Comparison of ENCODE assay signal across 8 cellular contexts in genomic region chr1:28735961-28736449, GRCh38. TPM values are rescaled to one million over a fixed set of nuclear protein-coding genes. Genes with fewer than 3 reads are reported as not detected.
DNase-seq lines count a peak whose midpoint lies in the region; ATAC-seq, FAIRE-seq and TF ChIP-seq lines count a peak whose summit lies in the region.

No MANE protein-coding gene starts in this region.

- H3K4me1 ChIP-seq in astrocyte (ENCODE audit: insufficient read depth, low read length) (peaks cover 24% of the 10 kb centered on the region), right lobe of liver (peaks cover 0 to 37% (median 6%) of the 10 kb centered on the region in 4 donors), tibial artery (peaks cover 0 to 42% (median 30%) of the 10 kb centered on the region in 4 donors)

- peaks cover 43% of the 10 kb centered on the region for H3K79me2 ChIP-seq in astrocyte (ENCODE audit: insufficient read depth, low read length)

- H3K4me3 ChIP-seq in astrocyte (ENCODE audit: insufficient read depth, low read depth, low read length) (peak overlapping the region; percentile 94), right lobe of liver (peak overlapping the region; percentile 98 to 99 (median 99)), tibial artery (peak overlapping the region; percentile 86 to 99)

- H3K36me3 Mint-ChIP-seq in activated CD8-positive, alpha-beta memory T cell treated with anti-CD3 and anti-CD28 coated beads, Interleukin-2, amount 10 ng/mL, durations not matched to agents 7 days and 5 days, result peaks cover 27% of the 10 kb centered on the region
- H3K36me3 Mint-ChIP-seq in astrocyte (ENCODE audit: low read depth, unreplicated experiment), result peaks cover 12% of the 10 kb centered on the region

- WGBS in right lobe of liver (ENCODE audit: insufficient coverage, low coverage, low lambda C conversion rate, missing lambda C conversion rate), result 2% methylated on average over 15 of the region's 15 CpGs

- H3K9ac ChIP-seq in astrocyte (ENCODE audit: low read length), result peak overlapping the region; percentile 99

- H3K27ac Mint-ChIP-seq in activated CD8-positive, alpha-beta memory T cell treated with anti-CD3 and anti-CD28 coated beads, Interleukin-2, amount 10 ng/mL, durations not matched to agents 7 days and 5 days, result peak overlapping the region; percentile 95
- peak overlapping the region; percentile 97 for H3K27ac Mint-ChIP-seq in astrocyte (ENCODE audit: unreplicated experiment)

- H2AFZ ChIP-seq in astrocyte (ENCODE audit: low read depth, low read length), result peak overlapping the region; percentile 83

- no peak for ATAC-seq in activated CD8-positive, alpha-beta memory T cell treated with anti-CD3 and anti-CD28 coated beads, Interleukin-2, amount 10 ng/mL, durations not matched to agents 7 days and 5 days
- no peak for ATAC-seq in right lobe of liver

- no peaks in the 10 kb centered on the region for H3K9me3 ChIP-seq in astrocyte (ENCODE audit: insufficient read depth, low read depth, low read length)
- no peaks in the 10 kb centered on the region for H3K9me3 ChIP-seq in right lobe of liver
- H3K9me3 ChIP-seq in tibial artery, result no peaks in the 10 kb centered on the region

- peaks cover 36% of the 10 kb centered on the region for H4K20me1 ChIP-seq in astrocyte (ENCODE audit: insufficient read depth, low read length)

- H3K4me1 Mint-ChIP-seq in activated CD8-positive, alpha-beta memory T cell treated with anti-CD3 and anti-CD28 coated beads, Interleukin-2, amount 10 ng/mL, durations not matched to agents 7 days and 5 days, result peaks cover 35% of the 10 kb centered on the region
- H3K4me1 Mint-ChIP-seq in astrocyte (ENCODE audit: low read depth, unreplicated experiment), result peaks cover 16% of the 10 kb centered on the region

- TF ChIP-seq POLR2A in right lobe of liver (IDR thresholded peaks at IDR 0.05), result no peak

- H3K36me3 ChIP-seq in astrocyte (ENCODE audit: insufficient read depth, low read length) (peaks cover 20% of the 10 kb centered on the region), right lobe of liver (peaks cover 0 to 25% (median 11%) of the 10 kb centered on the region in 4 donors), tibial artery (peaks cover 14 to 25% (median 20%) of the 10 kb centered on the region in 3 donors)

- H3K27ac ChIP-seq in astrocyte (ENCODE audit: low read depth, low read length) (peak overlapping the region; percentile 89), right lobe of liver (peak overlapping the region; percentile 45 to 98 (median 91)), tibial artery (peak overlapping the region; percentile 93 to 94)

- CTCF ChIA-PET in activated CD8-positive, alpha-beta memory T cell treated with anti-CD3 and anti-CD28 coated beads, Interleukin-2, amount 10 ng/mL, durations not matched to agents 7 days and 5 days (lab: Charles Lee), result interaction anchor here (0.7 to 3.2 kb wide), 33 partner anchors 9 to 1010 kb away, joined by 3 to 31 read pairs (median 5); partner anchors contain the start of genes FAM76A, GMEB1 and TAF12

- H3K27me3 Mint-ChIP-seq in activated CD8-positive, alpha-beta memory T cell treated with anti-CD3 and anti-CD28 coated beads, Interleukin-2, amount 10 ng/mL, durations not matched to agents 7 days and 5 days, result no peaks in the 10 kb centered on the region
- no peaks in the 10 kb centered on the region for H3K27me3 Mint-ChIP-seq in astrocyte (ENCODE audit: low read depth, unreplicated experiment)

- H3K27me3 ChIP-seq in astrocyte (ENCODE audit: insufficient read depth, low read length), result no peaks in the 10 kb centered on the region
- no peaks in the 10 kb centered on the region for H3K27me3 ChIP-seq in right lobe of liver
- H3K27me3 ChIP-seq in tibial artery, result no peaks in the 10 kb centered on the region

- H3K4me2 ChIP-seq in astrocyte (ENCODE audit: low read length), result peak overlapping the region; percentile 85

- FAIRE-seq in astrocyte (lab: Jason Lieb, UNC), result peak; percentile 23

- DNase-seq in activated CD8-positive, alpha-beta memory T cell treated with anti-CD3 and anti-CD28 coated beads, Interleukin-2, amount 10 ng/mL, durations not matched to agents 7 days and 5 days, result no peak
- DNase-seq in activated CD8-positive, alpha-beta memory T cell treated with anti-CD3 and anti-CD28 coated beads, Interleukin-2, amount 50 U/mL, for 48 hours, result no peak
- no peak for DNase-seq in astrocyte (ENCODE audit: low read depth)
- no peak for DNase-seq in right lobe of liver
- DNase-seq in tibial artery, result no peak
- DNase-seq in DMS 273 (lab: John Stamatoyannopoulos, UW; ENCODE audit: unreplicated experiment), result no peak
- DNase-seq in NCI-H2107 (lab: John Stamatoyannopoulos, UW), result no peak
- no peak for DNase-seq in iPS-NIHi7 (ENCODE audit: extremely low spot score)

- intact Hi-C loops in right lobe of liver (cut with DNase I), result no loop called here
- intact Hi-C loops in tibial artery (cut with DNase I; ENCODE audit: low total_unique reads), result no loop called here

- TF ChIP-seq CTCF in astrocyte (IDR thresholded peaks at IDR 0.05; ENCODE audit: insufficient read depth, low read depth, low read length) (no peak), right lobe of liver (IDR thresholded peaks at IDR 0.05) (no peak), tibial artery (IDR thresholded peaks at IDR 0.05) (no peak)

- H3K4me3 Mint-ChIP-seq in activated CD8-positive, alpha-beta memory T cell treated with anti-CD3 and anti-CD28 coated beads, Interleukin-2, amount 10 ng/mL, durations not matched to agents 7 days and 5 days, result peak overlapping the region; percentile 99
- peak overlapping the region; percentile 95 for H3K4me3 Mint-ChIP-seq in astrocyte (ENCODE audit: unreplicated experiment)

- H3K9me3 Mint-ChIP-seq in activated CD8-positive, alpha-beta memory T cell treated with anti-CD3 and anti-CD28 coated beads, Interleukin-2, amount 10 ng/mL, durations not matched to agents 7 days and 5 days (ENCODE audit: low read depth), result no peaks in the 10 kb centered on the region
- H3K9me3 Mint-ChIP-seq in astrocyte (ENCODE audit: unreplicated experiment), result no peaks in the 10 kb centered on the region

RNA-seq across cellular contexts. Expression of gene YTHDF2, which starts 0.7 kb away (rescaled TPM):
- 10 to 100 TPM; 65.0 to 81.8 TPM for total RNA-seq in activated CD8-positive, alpha-beta memory T cell treated with anti-CD3 and anti-CD28 coated beads, Interleukin-2, amount 10 ng/mL, durations not matched to agents 7 days and 5 days
- total RNA-seq in astrocyte (91.3 and 97.5 TPM in 2 replicates), right lobe of liver (10 to 100 TPM; 21.8 to 43.2 (median 31.7) TPM)
